ENCODE assay signal across 1 cellular context in the genomic region with DNA sequence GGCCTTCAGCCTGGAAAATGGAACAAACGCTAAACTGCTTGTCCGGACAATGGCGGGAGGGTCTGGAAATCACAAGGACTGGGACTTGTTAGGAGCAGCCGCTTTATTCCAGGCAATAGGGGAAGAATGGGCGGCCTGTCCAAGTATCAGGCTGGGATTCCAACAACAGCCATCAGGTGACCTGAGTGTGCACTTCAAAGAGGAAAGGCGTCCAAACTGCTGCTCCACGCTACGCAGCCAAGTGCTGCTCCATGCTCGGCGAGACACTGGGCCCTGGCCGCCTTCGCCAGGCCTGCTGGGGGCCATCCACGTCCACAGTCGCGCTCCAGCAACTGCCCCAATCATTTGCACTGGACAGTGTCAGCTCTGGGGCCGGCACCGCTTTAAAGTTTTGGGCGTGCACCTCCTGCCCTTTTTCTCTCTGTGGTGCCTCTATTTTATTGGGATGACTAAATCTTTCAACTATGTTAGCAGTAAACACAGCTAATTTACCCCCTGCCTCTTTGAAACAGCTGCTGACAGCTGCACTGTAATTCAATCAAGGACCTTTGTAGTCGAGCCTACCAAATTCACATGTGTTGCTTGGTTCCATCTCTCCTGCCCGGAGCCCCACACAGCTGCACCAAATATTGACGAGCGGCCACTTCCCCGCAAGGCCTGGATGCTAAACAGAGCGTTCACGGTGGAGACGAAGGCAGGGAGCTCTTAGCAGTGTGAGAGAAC.
A peak's percentile ranks its signal among the peaks of the same experiment; 100 is the strongest.
TF ChIP-seq lines count a peak whose summit lies in the region.

No MANE protein-coding gene starts in this region.

TF ChIP-seq in HEK293, 187 proteins besides CTCF, POLR2A, EP300 and RAD21 (continued from another document and continues in another):
- TF ChIP-seq, protein P1, sequence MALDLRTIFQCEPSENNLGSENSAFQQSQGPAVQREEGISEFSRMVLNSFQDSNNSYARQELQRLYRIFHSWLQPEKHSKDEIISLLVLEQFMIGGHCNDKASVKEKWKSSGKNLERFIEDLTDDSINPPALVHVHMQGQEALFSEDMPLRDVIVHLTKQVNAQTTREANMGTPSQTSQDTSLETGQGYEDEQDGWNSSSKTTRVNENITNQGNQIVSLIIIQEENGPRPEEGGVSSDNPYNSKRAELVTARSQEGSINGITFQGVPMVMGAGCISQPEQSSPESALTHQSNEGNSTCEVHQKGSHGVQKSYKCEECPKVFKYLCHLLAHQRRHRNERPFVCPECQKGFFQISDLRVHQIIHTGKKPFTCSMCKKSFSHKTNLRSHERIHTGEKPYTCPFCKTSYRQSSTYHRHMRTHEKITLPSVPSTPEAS (tag by site-specific recombination; IDR thresholded peaks at IDR 0.05) = peak; percentile 52; the same call in 1 of the 2 replicates
- TF ChIP-seq KLF7 (tag by site-specific recombination; IDR thresholded peaks at IDR 0.05; ENCODE audit: borderline replicate concordance) = peak; percentile 45; the same call in 1 of the 2 replicates
- peak; percentile 84 for TF ChIP-seq ZNF24 (tag by site-specific recombination; IDR thresholded peaks at IDR 0.05)
- no peak for TF ChIP-seq ZNF768 (tag by site-specific recombination; IDR thresholded peaks at IDR 0.05)
- TF ChIP-seq ZNF521 (tag by site-specific recombination; IDR thresholded peaks at IDR 0.05) = no peak
- TF ChIP-seq SP7 (tag by site-specific recombination; IDR thresholded peaks at IDR 0.05) = peak; percentile 95
- TF ChIP-seq, protein P2, sequence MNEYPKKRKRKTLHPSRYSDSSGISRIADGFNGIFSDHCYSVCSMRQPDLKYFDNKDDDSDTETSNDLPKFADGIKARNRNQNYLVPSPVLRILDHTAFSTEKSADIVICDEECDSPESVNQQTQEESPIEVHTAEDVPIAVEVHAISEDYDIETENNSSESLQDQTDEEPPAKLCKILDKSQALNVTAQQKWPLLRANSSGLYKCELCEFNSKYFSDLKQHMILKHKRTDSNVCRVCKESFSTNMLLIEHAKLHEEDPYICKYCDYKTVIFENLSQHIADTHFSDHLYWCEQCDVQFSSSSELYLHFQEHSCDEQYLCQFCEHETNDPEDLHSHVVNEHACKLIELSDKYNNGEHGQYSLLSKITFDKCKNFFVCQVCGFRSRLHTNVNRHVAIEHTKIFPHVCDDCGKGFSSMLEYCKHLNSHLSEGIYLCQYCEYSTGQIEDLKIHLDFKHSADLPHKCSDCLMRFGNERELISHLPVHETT (tag by site-specific recombination; IDR thresholded peaks at IDR 0.05) = peak; percentile 66; the same call in 1 of the 2 replicates
- TF ChIP-seq MYNN (tag by site-specific recombination; IDR thresholded peaks at IDR 0.05; ENCODE audit: borderline replicate concordance) = no peak
- TF ChIP-seq ZNF169 (tag by site-specific recombination; IDR thresholded peaks at IDR 0.05) = no peak
- TF ChIP-seq, protein P3, sequence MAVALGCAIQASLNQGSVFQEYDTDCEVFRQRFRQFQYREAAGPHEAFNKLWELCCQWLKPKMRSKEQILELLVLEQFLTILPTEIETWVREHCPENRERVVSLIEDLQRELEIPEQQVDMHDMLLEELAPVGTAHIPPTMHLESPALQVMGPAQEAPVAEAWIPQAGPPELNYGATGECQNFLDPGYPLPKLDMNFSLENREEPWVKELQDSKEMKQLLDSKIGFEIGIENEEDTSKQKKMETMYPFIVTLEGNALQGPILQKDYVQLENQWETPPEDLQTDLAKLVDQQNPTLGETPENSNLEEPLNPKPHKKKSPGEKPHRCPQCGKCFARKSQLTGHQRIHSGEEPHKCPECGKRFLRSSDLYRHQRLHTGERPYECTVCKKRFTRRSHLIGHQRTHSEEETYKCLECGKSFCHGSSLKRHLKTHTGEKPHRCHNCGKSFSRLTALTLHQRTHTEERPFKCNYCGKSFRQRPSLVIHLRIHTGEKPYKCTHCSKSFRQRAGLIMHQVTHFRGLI (tag by site-specific recombination; IDR thresholded peaks at IDR 0.05) = no peak
- no peak for TF ChIP-seq ZBTB7A (tag by site-specific recombination; IDR thresholded peaks at IDR 0.05; ENCODE audit: low read depth)
- no peak for TF ChIP-seq SCRT1 (tag by site-specific recombination; IDR thresholded peaks at IDR 0.05; ENCODE audit: borderline replicate concordance)
- no peak for TF ChIP-seq ZNF157 (tag by site-specific recombination; IDR thresholded peaks at IDR 0.05)
- no peak for TF ChIP-seq HOXA7 (CRISPR knock-in tag; IDR thresholded peaks at IDR 0.05; ENCODE audit: borderline replicate concordance)
- TF ChIP-seq, protein P4, sequence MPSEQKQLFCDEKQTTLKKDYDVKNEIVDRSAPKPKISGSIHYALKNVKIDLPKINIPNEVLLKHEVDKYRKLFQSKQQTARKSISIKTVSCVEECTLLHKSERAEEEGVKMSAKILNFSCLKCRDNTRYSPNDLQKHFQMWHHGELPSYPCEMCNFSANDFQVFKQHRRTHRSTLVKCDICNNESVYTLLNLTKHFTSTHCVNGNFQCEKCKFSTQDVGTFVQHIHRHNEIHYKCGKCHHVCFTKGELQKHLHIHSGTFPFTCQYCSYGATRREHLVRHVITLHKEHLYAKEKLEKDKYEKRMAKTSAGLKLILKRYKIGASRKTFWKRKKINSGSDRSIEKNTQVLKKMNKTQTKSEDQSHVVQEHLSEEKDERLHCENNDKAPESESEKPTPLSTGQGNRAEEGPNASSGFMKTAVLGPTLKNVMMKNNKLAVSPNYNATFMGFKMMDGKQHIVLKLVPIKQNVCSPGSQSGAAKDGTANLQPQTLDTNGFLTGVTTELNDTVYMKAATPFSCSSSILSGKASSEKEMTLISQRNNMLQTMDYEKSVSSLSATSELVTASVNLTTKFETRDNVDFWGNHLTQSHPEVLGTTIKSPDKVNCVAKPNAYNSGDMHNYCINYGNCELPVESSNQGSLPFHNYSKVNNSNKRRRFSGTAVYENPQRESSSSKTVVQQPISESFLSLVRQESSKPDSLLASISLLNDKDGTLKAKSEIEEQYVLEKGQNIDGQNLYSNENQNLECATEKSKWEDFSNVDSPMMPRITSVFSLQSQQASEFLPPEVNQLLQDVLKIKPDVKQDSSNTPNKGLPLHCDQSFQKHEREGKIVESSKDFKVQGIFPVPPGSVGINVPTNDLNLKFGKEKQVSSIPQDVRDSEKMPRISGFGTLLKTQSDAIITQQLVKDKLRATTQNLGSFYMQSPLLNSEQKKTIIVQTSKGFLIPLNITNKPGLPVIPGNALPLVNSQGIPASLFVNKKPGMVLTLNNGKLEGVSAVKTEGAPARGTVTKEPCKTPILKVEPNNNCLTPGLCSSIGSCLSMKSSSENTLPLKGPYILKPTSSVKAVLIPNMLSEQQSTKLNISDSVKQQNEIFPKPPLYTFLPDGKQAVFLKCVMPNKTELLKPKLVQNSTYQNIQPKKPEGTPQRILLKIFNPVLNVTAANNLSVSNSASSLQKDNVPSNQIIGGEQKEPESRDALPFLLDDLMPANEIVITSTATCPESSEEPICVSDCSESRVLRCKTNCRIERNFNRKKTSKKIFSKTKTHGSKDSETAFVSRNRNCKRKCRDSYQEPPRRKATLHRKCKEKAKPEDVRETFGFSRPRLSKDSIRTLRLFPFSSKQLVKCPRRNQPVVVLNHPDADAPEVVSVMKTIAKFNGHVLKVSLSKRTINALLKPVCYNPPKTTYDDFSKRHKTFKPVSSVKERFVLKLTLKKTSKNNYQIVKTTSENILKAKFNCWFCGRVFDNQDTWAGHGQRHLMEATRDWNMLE (tag by site-specific recombination; conservative IDR thresholded peaks at IDR 0.05; ENCODE audit: low read depth) = no peak
- TF ChIP-seq, protein P5, sequence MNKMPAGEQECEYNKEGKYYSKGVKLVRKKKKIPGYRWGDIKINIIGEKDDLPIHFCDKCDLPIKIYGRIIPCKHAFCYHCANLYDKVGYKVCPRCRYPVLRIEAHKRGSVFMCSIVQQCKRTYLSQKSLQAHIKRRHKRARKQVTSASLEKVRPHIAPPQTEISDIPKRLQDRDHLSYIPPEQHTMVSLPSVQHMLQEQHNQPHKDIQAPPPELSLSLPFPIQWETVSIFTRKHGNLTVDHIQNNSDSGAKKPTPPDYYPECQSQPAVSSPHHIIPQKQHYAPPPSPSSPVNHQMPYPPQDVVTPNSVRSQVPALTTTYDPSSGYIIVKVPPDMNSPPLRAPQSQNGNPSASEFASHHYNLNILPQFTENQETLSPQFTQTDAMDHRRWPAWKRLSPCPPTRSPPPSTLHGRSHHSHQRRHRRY (tag by site-specific recombination; IDR thresholded peaks at IDR 0.05) = no peak
- TF ChIP-seq, protein P6, sequence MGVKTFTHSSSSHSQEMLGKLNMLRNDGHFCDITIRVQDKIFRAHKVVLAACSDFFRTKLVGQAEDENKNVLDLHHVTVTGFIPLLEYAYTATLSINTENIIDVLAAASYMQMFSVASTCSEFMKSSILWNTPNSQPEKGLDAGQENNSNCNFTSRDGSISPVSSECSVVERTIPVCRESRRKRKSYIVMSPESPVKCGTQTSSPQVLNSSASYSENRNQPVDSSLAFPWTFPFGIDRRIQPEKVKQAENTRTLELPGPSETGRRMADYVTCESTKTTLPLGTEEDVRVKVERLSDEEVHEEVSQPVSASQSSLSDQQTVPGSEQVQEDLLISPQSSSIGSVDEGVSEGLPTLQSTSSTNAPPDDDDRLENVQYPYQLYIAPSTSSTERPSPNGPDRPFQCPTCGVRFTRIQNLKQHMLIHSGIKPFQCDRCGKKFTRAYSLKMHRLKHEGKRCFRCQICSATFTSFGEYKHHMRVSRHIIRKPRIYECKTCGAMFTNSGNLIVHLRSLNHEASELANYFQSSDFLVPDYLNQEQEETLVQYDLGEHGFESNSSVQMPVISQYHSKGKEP (tag by site-specific recombination; IDR thresholded peaks at IDR 0.05) = no peak
- TF ChIP-seq ZNF837 (tag by site-specific recombination; IDR thresholded peaks at IDR 0.05) = no peak
- TF ChIP-seq, protein P7, sequence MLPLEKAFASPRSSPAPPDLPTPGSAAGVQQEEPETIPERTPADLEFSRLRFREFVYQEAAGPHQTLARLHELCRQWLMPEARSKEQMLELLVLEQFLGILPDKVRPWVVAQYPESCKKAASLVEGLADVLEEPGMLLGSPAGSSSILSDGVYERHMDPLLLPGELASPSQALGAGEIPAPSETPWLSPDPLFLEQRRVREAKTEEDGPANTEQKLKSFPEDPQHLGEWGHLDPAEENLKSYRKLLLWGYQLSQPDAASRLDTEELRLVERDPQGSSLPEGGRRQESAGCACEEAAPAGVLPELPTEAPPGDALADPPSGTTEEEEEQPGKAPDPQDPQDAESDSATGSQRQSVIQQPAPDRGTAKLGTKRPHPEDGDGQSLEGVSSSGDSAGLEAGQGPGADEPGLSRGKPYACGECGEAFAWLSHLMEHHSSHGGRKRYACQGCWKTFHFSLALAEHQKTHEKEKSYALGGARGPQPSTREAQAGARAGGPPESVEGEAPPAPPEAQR (tag by site-specific recombination; IDR thresholded peaks at IDR 0.05) = no peak
- TF ChIP-seq, protein P8, sequence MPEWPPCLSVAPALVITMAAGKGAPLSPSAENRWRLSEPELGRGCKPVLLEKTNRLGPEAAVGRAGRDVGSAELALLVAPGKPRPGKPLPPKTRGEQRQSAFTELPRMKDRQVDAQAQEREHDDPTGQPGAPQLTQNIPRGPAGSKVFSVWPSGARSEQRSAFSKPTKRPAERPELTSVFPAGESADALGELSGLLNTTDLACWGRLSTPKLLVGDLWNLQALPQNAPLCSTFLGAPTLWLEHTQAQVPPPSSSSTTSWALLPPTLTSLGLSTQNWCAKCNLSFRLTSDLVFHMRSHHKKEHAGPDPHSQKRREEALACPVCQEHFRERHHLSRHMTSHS (tag by site-specific recombination; IDR thresholded peaks at IDR 0.05) = 0 out of 2 replicates have a peak, but pooled peaks have one; percentile 71
- TF ChIP-seq ZNF654 (tag by site-specific recombination; IDR thresholded peaks at IDR 0.05; ENCODE audit: low read depth) = peak; percentile 10; the same call in 1 of the 2 replicates
- TF ChIP-seq EGR2 (tag by site-specific recombination; IDR thresholded peaks at IDR 0.05; ENCODE audit: low read depth) = no peak
- TF ChIP-seq ZNF274 (IDR thresholded peaks at IDR 0.05; ENCODE audit: low read length) = no peak
- TF ChIP-seq ZNF274 (tag by site-specific recombination; IDR thresholded peaks at IDR 0.05; ENCODE audit: borderline replicate concordance) = no peak
- TF ChIP-seq ZBTB20 (tag by site-specific recombination; IDR thresholded peaks at IDR 0.05) = no peak
- TF ChIP-seq ZNF544 (tag by site-specific recombination; IDR thresholded peaks at IDR 0.05) = no peak
- peak; percentile 78 for TF ChIP-seq FEZF1 (tag by site-specific recombination; IDR thresholded peaks at IDR 0.05)
- TF ChIP-seq, protein P9, sequence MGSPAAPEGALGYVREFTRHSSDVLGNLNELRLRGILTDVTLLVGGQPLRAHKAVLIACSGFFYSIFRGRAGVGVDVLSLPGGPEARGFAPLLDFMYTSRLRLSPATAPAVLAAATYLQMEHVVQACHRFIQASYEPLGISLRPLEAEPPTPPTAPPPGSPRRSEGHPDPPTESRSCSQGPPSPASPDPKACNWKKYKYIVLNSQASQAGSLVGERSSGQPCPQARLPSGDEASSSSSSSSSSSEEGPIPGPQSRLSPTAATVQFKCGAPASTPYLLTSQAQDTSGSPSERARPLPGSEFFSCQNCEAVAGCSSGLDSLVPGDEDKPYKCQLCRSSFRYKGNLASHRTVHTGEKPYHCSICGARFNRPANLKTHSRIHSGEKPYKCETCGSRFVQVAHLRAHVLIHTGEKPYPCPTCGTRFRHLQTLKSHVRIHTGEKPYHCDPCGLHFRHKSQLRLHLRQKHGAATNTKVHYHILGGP (tag by site-specific recombination; IDR thresholded peaks at IDR 0.05) = no peak
- TF ChIP-seq, protein P10, sequence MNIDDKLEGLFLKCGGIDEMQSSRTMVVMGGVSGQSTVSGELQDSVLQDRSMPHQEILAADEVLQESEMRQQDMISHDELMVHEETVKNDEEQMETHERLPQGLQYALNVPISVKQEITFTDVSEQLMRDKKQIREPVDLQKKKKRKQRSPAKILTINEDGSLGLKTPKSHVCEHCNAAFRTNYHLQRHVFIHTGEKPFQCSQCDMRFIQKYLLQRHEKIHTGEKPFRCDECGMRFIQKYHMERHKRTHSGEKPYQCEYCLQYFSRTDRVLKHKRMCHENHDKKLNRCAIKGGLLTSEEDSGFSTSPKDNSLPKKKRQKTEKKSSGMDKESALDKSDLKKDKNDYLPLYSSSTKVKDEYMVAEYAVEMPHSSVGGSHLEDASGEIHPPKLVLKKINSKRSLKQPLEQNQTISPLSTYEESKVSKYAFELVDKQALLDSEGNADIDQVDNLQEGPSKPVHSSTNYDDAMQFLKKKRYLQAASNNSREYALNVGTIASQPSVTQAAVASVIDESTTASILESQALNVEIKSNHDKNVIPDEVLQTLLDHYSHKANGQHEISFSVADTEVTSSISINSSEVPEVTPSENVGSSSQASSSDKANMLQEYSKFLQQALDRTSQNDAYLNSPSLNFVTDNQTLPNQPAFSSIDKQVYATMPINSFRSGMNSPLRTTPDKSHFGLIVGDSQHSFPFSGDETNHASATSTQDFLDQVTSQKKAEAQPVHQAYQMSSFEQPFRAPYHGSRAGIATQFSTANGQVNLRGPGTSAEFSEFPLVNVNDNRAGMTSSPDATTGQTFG (tag by site-specific recombination; IDR thresholded peaks at IDR 0.05; ENCODE audit: borderline replicate concordance) = no peak
- TF ChIP-seq, protein P11, sequence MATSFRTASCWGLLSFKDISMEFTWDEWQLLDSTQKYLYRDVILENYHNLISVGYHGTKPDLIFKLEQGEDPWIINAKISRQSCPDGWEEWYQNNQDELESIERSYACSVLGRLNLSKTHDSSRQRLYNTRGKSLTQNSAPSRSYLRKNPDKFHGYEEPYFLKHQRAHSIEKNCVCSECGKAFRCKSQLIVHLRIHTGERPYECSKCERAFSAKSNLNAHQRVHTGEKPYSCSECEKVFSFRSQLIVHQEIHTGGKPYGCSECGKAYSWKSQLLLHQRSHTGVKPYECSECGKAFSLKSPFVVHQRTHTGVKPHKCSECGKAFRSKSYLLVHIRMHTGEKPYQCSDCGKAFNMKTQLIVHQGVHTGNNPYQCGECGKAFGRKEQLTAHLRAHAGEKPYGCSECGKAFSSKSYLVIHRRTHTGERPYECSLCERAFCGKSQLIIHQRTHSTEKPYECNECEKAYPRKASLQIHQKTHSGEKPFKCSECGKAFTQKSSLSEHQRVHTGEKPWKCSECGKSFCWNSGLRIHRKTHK (tag by site-specific recombination; IDR thresholded peaks at IDR 0.05) = no peak
- no peak for TF ChIP-seq ZNF571 (tag by site-specific recombination; IDR thresholded peaks at IDR 0.05)
- TF ChIP-seq ZNF354C (tag by site-specific recombination; IDR thresholded peaks at IDR 0.05; ENCODE audit: borderline replicate concordance, low read depth) = no peak
- TF ChIP-seq ZFP41 (tag by site-specific recombination; IDR thresholded peaks at IDR 0.05; ENCODE audit: borderline replicate concordance) = no peak
